ENCODE assay signal across 23 cellular contexts in the genomic region with DNA sequence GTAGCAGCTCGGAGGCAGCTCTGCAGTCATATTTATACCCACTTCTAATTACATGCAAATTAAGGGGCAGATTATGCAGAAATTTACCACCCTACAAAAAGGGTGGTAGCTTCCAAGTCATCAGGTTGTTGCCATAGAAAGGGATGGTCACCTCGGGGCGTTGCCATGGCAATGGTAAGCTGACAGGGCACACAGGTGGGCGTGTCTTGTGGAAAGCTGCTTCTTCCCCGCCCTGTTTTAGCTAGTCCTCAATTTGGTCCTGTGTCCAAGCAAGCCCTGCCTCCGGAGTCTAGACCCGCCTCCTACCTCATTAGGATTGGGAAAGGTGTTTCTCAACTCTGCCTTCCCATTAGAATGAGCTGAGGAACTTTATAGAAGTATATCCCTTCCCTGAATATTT.
A peak's percentile ranks its signal among the peaks of the same experiment; 100 is the strongest.
DNase-seq lines count a peak whose midpoint lies in the region; ATAC-seq, FAIRE-seq and TF ChIP-seq lines count a peak whose summit lies in the region.
"Had no signal": no experiment of that assay in that cellular context is flagged by ENCODE, and none has a peak within 500 bp of the region (broad histone marks: within the 10 kb centered on the region; RNA-seq: fewer than 3 reads in every experiment).

No MANE protein-coding gene starts in this region.

- H3K4me3 ChIP-seq in H7 (ENCODE audit: insufficient read depth, low read depth, low read length) (no peak overlapping the region), K562 (no peak overlapping the region), SK-N-SH (ENCODE audit: low read depth in 2 of 2, low read length in 1 of 2) (no peak overlapping the region)
- H3K4me3 ChIP-seq: SJSA1 had no signal

- in situ Hi-C loops in K562 (cut with MboI) = no loop called here

- no peak for FAIRE-seq in K562 (lab: Jason Lieb, UNC)
- FAIRE-seq: G401.6, HepG2 had no signal

- no peak overlapping the region for H3K9ac ChIP-seq in K562 (ENCODE audit: insufficient read depth in 1 of 2, low read depth in 2 of 2, low read length in 2 of 2)
- no peak overlapping the region for H3K9ac ChIP-seq in SK-N-SH

- H3K27ac ChIP-seq in K562 (ENCODE audit: extremely low read depth, low read depth, low read length) (no peak overlapping the region), SK-N-SH (ENCODE audit: low read depth in 2 of 2, low read length in 1 of 2) (no peak overlapping the region)
- H3K27ac ChIP-seq: 22Rv1, SJSA1 had no signal

- intact Hi-C loops in K562 (cut with micrococcal nuclease) = no loop called here

- CTCF ChIA-PET in K562 (lab: Yijun Ruan, JAX; ENCODE audit: low intra/inter-chr PET ratio) (no interaction called here), SK-N-SH (lab: Yijun Ruan, JAX) (interaction anchor here (10.1 kb wide), 1 partner anchor 14 kb away, joined by 77 read pairs; no protein-coding TSS in a partner anchor)

- no peak for TF ChIP-seq EP300 in K562 (IDR thresholded peaks at IDR 0.05; ENCODE audit: low read length)
- TF ChIP-seq EP300 in SK-N-SH (IDR thresholded peaks at IDR 0.05; ENCODE audit: borderline replicate concordance in 1 of 2, low read depth in 1 of 2, low read length in 1 of 2) = no peak

- H3K79me2 ChIP-seq in K562 (ENCODE audit: control insufficient read depth, insufficient read depth, low read length) = no peaks in the 10 kb centered on the region
- H3K79me2 ChIP-seq in SK-N-SH (ENCODE audit: insufficient read depth) = no peaks in the 10 kb centered on the region

- TF ChIP-seq RAD21 in K562 (CRISPR knock-in tag; conservative IDR thresholded peaks at IDR 0.05 in 1 of 2, IDR thresholded peaks at IDR 0.05 in 1 of 2) (no peak), SK-N-SH (IDR thresholded peaks at IDR 0.05; ENCODE audit: low read length) (no peak)

- no TSS peak for BruUV-seq in K562 (replicated peaks; lab: Mats Ljungman, UMichigan)

- ATAC-seq in K562 = no peak
- ATAC-seq: HepG2 had no signal

- H3K4me1 ChIP-seq in K562 (replicated peaks in 1 of 2; ENCODE audit: control insufficient read depth in 2 of 2, insufficient read depth in 2 of 2, low read length in 2 of 2) = no peaks in the 10 kb centered on the region
- H3K4me1 ChIP-seq in SK-N-SH (ENCODE audit: control insufficient read depth in 1 of 2, insufficient read depth in 2 of 2, low read depth in 1 of 2, low read length in 1 of 2) = no peaks in the 10 kb centered on the region
- H3K4me1 ChIP-seq: BE2C, SJSA1 had no signal

- H3K4me2 ChIP-seq in K562 (ENCODE audit: insufficient read depth, low read length) (no peak overlapping the region), SK-N-SH (no peak overlapping the region)

- no peaks in the 10 kb centered on the region for H3K9me3 ChIP-seq in K562 (replicated peaks; ENCODE audit: control insufficient read depth, insufficient read depth, low read depth, low read length)
- H3K9me3 ChIP-seq in SK-N-SH = no peaks in the 10 kb centered on the region
- H3K9me3 ChIP-seq: BE2C, SJSA1 had no signal

- DNase-seq in DMS 273 (lab: John Stamatoyannopoulos, UW; ENCODE audit: unreplicated experiment) (peak; percentile 4), DMS 273 treated with DMSO at 0.1 percent for 48 hours (lab: John Stamatoyannopoulos, UW) (no peak), H7 (peak; percentile 44), K562 (ENCODE audit: extremely low read depth in 1 of 4, low spot score in 3 of 4) (no peak), left kidney (ENCODE audit: low read depth, low spot score) (peak; percentile 50), T-helper 1 cell (no peak), SK-N-SH (no peak), NCI-H1694 (lab: John Stamatoyannopoulos, UW) (no peak)
- DNase-seq: BE2C, Calu3, DMS53, Kasumi-1, NCI-H1092 treated with DMSO at 0.1 percent for 48 hours, NCI-H1436, NCI-H1930, NCI-H345, NCI-H510A treated with DMSO at 0.1 percent for 48 hours, Right ventricle myocardium superior, RPMI8226 had no signal

- no peak for TF ChIP-seq POLR2A in K562 (conservative IDR thresholded peaks at IDR 0.05)

- TF ChIP-seq CTCF in K562 (IDR thresholded peaks at IDR 0.05 in 2 of 3, conservative IDR thresholded peaks at IDR 0.05 in 1 of 3; ENCODE audit: insufficient read depth in 2 of 3, low read depth in 1 of 3, low read length in 3 of 3) (no peak), SK-N-SH (IDR thresholded peaks at IDR 0.05) (no peak)

- no peaks in the 10 kb centered on the region for H3K9me2 ChIP-seq in SK-N-SH

- POLR2A ChIA-PET in K562 (lab: Yijun Ruan, JAX) = no interaction called here
- POLR2A ChIA-PET in SK-N-SH (lab: Yijun Ruan, JAX) = no interaction called here

- H4K20me1 ChIP-seq in K562 (replicated peaks; ENCODE audit: control insufficient read depth, insufficient read depth, low read length) = 0 out of 2 replicates have a peak, but pooled peaks cover 2% of the 10 kb centered on the region
- no peaks in the 10 kb centered on the region for H4K20me1 ChIP-seq in SK-N-SH (ENCODE audit: insufficient read depth)

- WGBS in K562 (ENCODE audit: insufficient coverage, low coverage, missing lambda C conversion rate) = under 1% methylated on average over 7 of the region's 7 CpGs
- 28% methylated on average over 7 of the region's 7 CpGs for WGBS in SK-N-SH (ENCODE audit: low lambda C conversion rate)

- H3K36me3 ChIP-seq in H7 (replicated peaks; ENCODE audit: control insufficient read depth, insufficient read depth, low read length) (no peaks in the 10 kb centered on the region), K562 (ENCODE audit: control insufficient read depth, insufficient read depth, low read length) (no peaks in the 10 kb centered on the region), SK-N-SH (replicated peaks in 1 of 2; ENCODE audit: control insufficient read depth in 1 of 2, insufficient read depth in 2 of 2, low read length in 1 of 2) (no peaks in the 10 kb centered on the region)
- H3K36me3 ChIP-seq: BE2C, SJSA1 had no signal

- no peaks in the 10 kb centered on the region for H3F3A ChIP-seq in SK-N-SH (replicated peaks; ENCODE audit: insufficient read depth)

- H3K27me3 ChIP-seq in H7 (ENCODE audit: control insufficient read depth, insufficient read depth, low read length) (no peaks in the 10 kb centered on the region), K562 (ENCODE audit: control insufficient read depth in 2 of 2, insufficient read depth in 2 of 2, low read length in 2 of 2) (peaks cover 0 to 19% of the 10 kb centered on the region in 2 experiments; a peak in 4 of 5 replicates), SK-N-SH (ENCODE audit: insufficient read depth) (no peaks in the 10 kb centered on the region)
- H3K27me3 ChIP-seq: BE2C had no signal

- no peaks in the 10 kb centered on the region for H3K9me1 ChIP-seq in K562 (ENCODE audit: control insufficient read depth, insufficient read depth, low read length)

- H2AFZ ChIP-seq in K562 (ENCODE audit: low read depth, low read length) (no peak overlapping the region), SK-N-SH (ENCODE audit: low read depth) (no peak overlapping the region)

TF ChIP-seq in K562, 482 proteins besides CTCF, POLR2A, EP300 and RAD21:
- TF ChIP-seq ZNF239 (CRISPR knock-in tag; IDR thresholded peaks at IDR 0.05) (no peak), RFX1 (IDR thresholded peaks at IDR 0.05) (peak; percentile 72), ZKSCAN8 (CRISPR knock-in tag; IDR thresholded peaks at IDR 0.05) (no peak)

TF ChIP-seq in SK-N-SH, 30 proteins besides CTCF, POLR2A, EP300 and RAD21:
- TF ChIP-seq RCOR1 (IDR thresholded peaks at IDR 0.05; ENCODE audit: low read length) (no peak), RFX5 (IDR thresholded peaks at IDR 0.05; ENCODE audit: low read length) (no peak), RXRA (IDR thresholded peaks at IDR 0.05; ENCODE audit: borderline replicate concordance, low read depth) (no peak), NRF1 (IDR thresholded peaks at IDR 0.05; ENCODE audit: low read depth, low read length) (no peak), YY1 (IDR thresholded peaks at IDR 0.05; ENCODE audit: low read depth) (no peak), POLR2AphosphoS5 (IDR thresholded peaks at IDR 0.05; ENCODE audit: low read depth, low read length) (no peak), SMC3 (IDR thresholded peaks at IDR 0.05; ENCODE audit: low read depth, low read length) (no peak)
- TF ChIP-seq, protein P1, sequence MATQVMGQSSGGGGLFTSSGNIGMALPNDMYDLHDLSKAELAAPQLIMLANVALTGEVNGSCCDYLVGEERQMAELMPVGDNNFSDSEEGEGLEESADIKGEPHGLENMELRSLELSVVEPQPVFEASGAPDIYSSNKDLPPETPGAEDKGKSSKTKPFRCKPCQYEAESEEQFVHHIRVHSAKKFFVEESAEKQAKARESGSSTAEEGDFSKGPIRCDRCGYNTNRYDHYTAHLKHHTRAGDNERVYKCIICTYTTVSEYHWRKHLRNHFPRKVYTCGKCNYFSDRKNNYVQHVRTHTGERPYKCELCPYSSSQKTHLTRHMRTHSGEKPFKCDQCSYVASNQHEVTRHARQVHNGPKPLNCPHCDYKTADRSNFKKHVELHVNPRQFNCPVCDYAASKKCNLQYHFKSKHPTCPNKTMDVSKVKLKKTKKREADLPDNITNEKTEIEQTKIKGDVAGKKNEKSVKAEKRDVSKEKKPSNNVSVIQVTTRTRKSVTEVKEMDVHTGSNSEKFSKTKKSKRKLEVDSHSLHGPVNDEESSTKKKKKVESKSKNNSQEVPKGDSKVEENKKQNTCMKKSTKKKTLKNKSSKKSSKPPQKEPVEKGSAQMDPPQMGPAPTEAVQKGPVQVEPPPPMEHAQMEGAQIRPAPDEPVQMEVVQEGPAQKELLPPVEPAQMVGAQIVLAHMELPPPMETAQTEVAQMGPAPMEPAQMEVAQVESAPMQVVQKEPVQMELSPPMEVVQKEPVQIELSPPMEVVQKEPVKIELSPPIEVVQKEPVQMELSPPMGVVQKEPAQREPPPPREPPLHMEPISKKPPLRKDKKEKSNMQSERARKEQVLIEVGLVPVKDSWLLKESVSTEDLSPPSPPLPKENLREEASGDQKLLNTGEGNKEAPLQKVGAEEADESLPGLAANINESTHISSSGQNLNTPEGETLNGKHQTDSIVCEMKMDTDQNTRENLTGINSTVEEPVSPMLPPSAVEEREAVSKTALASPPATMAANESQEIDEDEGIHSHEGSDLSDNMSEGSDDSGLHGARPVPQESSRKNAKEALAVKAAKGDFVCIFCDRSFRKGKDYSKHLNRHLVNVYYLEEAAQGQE (IDR thresholded peaks at IDR 0.05; ENCODE audit: low read depth, low read length) = no peak

Comparison
In these comparisons a context has a peak if more than half of its experiments do, and no peak if none do; other contexts are left out.
1. DNase-seq: peak in DMS 273 (single experiment), H7 (single experiment) and left kidney (single experiment); none in DMS 273 treated with DMSO at 0.1 percent for 48 hours (single experiment), K562 (0 of 4), T-helper 1 cell (0 of 5), SK-N-SH (single experiment) and NCI-H1694 (single experiment).